8 cellular contexts compared by ENCODE assay signal in the genomic region with DNA sequence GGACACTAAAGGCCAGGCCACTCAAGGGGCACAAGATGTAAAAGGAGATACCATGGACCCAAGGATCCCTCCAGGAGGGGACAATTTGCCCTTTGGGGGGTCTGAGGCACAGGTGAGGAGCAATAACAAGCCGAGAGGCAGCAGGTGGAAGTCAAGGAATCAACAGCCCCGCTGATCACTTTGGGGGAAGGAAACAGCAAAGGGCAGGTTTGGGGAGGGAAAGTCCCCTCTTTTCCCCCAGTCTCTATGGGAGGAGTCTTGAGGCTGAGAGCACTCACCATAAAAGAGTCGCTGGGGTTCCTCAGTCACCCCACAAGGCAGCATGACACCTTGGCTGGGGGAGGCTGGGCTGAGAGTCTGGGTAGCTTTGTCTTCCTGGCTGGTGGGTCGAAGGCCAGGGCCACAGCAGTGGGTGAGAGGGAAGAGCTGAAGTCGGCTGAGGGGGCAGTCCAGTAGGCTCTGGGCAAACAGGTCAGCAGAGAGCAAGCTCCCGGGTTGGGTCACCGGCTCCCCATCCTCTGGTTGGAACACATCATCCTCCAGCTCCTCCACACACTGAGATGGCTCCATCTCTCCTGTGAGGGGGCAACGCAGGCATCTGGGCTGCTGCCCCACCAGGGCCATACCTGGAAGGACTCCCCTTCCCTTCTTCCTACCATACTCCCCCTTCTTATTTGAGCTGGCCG. TPM values are rescaled to one million over a fixed set of nuclear protein-coding genes. Genes with fewer than 3 reads are reported as not detected.
A peak's percentile ranks its signal among the peaks of the same experiment; 100 is the strongest.
DNase-seq lines count a peak whose midpoint lies in the region; ATAC-seq and TF ChIP-seq lines count a peak whose summit lies in the region.

No MANE protein-coding gene starts in this region.

- peaks cover 13% of the 10 kb centered on the region; the same call in 2 of the 3 replicates for H3K36me3 Mint-ChIP-seq in GM23338 (ENCODE audit: low read depth)
- no peaks in the 10 kb centered on the region for H3K36me3 Mint-ChIP-seq in activated T-cell treated with anti-CD3 and anti-CD28 coated beads, Interleukin-2, amount 50 U/mL, for 72 hours (ENCODE audit: insufficient read depth in 2 of 2)
- H3K36me3 Mint-ChIP-seq in nephron progenitor cell (ENCODE audit: low read depth): peaks cover 30% of the 10 kb centered on the region

- peak overlapping the region; percentile 90 to 100 (median 98) for H3K4me2 ChIP-seq in BLaER1 treated with 17β-estradiol and CSF1 and Interleukin-3, amounts not matched to agents 10 nM and 100 nM
- H3K4me2 ChIP-seq in GM23338: peak overlapping the region; percentile 74

- no peak overlapping the region for H2AFZ ChIP-seq in GM23338

- H3K9ac ChIP-seq in BLaER1 treated with 17β-estradiol and CSF1 and Interleukin-3, amounts not matched to agents 10 nM and 100 nM: peak overlapping the region; percentile 86 to 93 (median 89)

- H3K4me1 Mint-ChIP-seq in GM23338 (peaks cover 73% of the 10 kb centered on the region), nephron progenitor cell (peaks cover 92% of the 10 kb centered on the region)
- H3K4me1 Mint-ChIP-seq in activated T-cell treated with anti-CD3 and anti-CD28 coated beads, Interleukin-2, amount 50 U/mL, for 72 hours (ENCODE audit: low read depth): peaks cover 65% of the 10 kb centered on the region

- H3K27ac Mint-ChIP-seq in GM23338 (no peak overlapping the region; the same call in 1 of the 2 replicates), nephron progenitor cell (peak overlapping the region; percentile 66)
- H3K27ac Mint-ChIP-seq in activated T-cell treated with anti-CD3 and anti-CD28 coated beads, Interleukin-2, amount 50 U/mL, for 72 hours: peak overlapping the region; percentile 79

- peaks cover 24% of the 10 kb centered on the region for H3F3A ChIP-seq in GM23338 (replicated peaks; ENCODE audit: low read depth)

- H3K27me3 ChIP-seq in BLaER1 treated with 17β-estradiol and CSF1 and Interleukin-3, amounts not matched to agents 10 nM and 100 nM: no peaks in the 10 kb centered on the region
- 0 out of 2 replicates have a peak, but pooled peaks cover 5% of the 10 kb centered on the region for H3K27me3 ChIP-seq in GM23338 (ENCODE audit: insufficient read depth)

- H3K4me3 ChIP-seq in BLaER1 treated with 17β-estradiol and CSF1 and Interleukin-3, amounts not matched to agents 10 nM and 100 nM: peak overlapping the region in 9 of 10 experiments; percentile 79 to 99 (median 97); a peak in 17 of 20 replicates
- peak overlapping the region; percentile 17; the same call in 1 of the 2 replicates for H3K4me3 ChIP-seq in GM23338

- no peaks in the 10 kb centered on the region for H3K9me3 ChIP-seq in BLaER1 treated with 17β-estradiol and CSF1 and Interleukin-3, amounts not matched to agents 10 nM and 100 nM (replicated peaks in 1 of 11)

- DNase-seq in GM23338 (ENCODE audit: low spot score) (no peak), nephron progenitor cell (no peak), NCI-H1417 (lab: John Stamatoyannopoulos, UW) (no peak), G401 (ENCODE audit: low spot score) (no peak), glomerular visceral epithelial cell (ENCODE audit: extremely low spot score) (no peak)
- DNase-seq in activated T-cell treated with anti-CD3 and anti-CD28 coated beads, Interleukin-2, amount 50 U/mL, for 72 hours: peak; percentile 54 to 57

- H3K4me3 Mint-ChIP-seq in GM23338 (peak overlapping the region; percentile 31; the same call in 1 of the 3 replicates), nephron progenitor cell (peak overlapping the region; percentile 92)
- H3K4me3 Mint-ChIP-seq in activated T-cell treated with anti-CD3 and anti-CD28 coated beads, Interleukin-2, amount 50 U/mL, for 72 hours: peak overlapping the region; percentile 90 to 95

- peaks cover 0 to 52% (median 43%) of the 10 kb centered on the region in 11 experiments; a peak in 18 of 22 replicates for H3K36me3 ChIP-seq in BLaER1 treated with 17β-estradiol and CSF1 and Interleukin-3, amounts not matched to agents 10 nM and 100 nM
- no peaks in the 10 kb centered on the region for H3K36me3 ChIP-seq in GM23338 (ENCODE audit: insufficient read depth)

- H3K27ac ChIP-seq in BLaER1 treated with 17β-estradiol and CSF1 and Interleukin-3, amounts not matched to agents 10 nM and 100 nM: peak overlapping the region; percentile 79 to 94 (median 91)
- peak overlapping the region; percentile 56; the same call in 1 of the 2 replicates for H3K27ac ChIP-seq in GM23338 (ENCODE audit: low read depth)

- in situ Hi-C loops in G401 (cut with HindIII; ENCODE audit: low sequenced_read_pairs): no loop called here

- TF ChIP-seq CTCF in GM23338 (conservative IDR thresholded peaks at IDR 0.05; ENCODE audit: low read depth in 2 of 2) (no peak), nephron progenitor cell (IDR thresholded peaks at IDR 0.05) (no peak)

- peaks cover 0 to 47% (median 0%) of the 10 kb centered on the region in 11 experiments; a peak in 2 of 22 replicates for H4K20me1 ChIP-seq in BLaER1 treated with 17β-estradiol and CSF1 and Interleukin-3, amounts not matched to agents 10 nM and 100 nM
- 0 out of 2 replicates have a peak, but pooled peaks cover 6% of the 10 kb centered on the region for H4K20me1 ChIP-seq in GM23338 (replicated peaks; ENCODE audit: insufficient read depth)

- ATAC-seq in GM23338: no peak
- peak; percentile 30 to 32 for ATAC-seq in activated T-cell treated with anti-CD3 and anti-CD28 coated beads, Interleukin-2, amount 50 U/mL, for 72 hours (replicated peaks in 1 of 2)
- no peak for ATAC-seq in HG03175 (IDR thresholded peaks at IDR 0.05; ENCODE audit: unreplicated experiment)

- H3K79me2 ChIP-seq in GM23338 (replicated peaks; ENCODE audit: insufficient read depth): no peaks in the 10 kb centered on the region; the same call in 1 of the 2 replicates

- no peaks in the 10 kb centered on the region for H3K9me2 ChIP-seq in GM23338 (ENCODE audit: insufficient read depth)

- H3K27me3 Mint-ChIP-seq in GM23338 (ENCODE audit: insufficient read depth, low read depth, poor library complexity): peaks cover 33% of the 10 kb centered on the region
- H3K27me3 Mint-ChIP-seq in activated T-cell treated with anti-CD3 and anti-CD28 coated beads, Interleukin-2, amount 50 U/mL, for 72 hours (ENCODE audit: low read depth): no peaks in the 10 kb centered on the region
- H3K27me3 Mint-ChIP-seq in nephron progenitor cell (ENCODE audit: low read depth, poor library complexity): no peaks in the 10 kb centered on the region

- H3K4me1 ChIP-seq in BLaER1 treated with 17β-estradiol and CSF1 and Interleukin-3, amounts not matched to agents 10 nM and 100 nM: peaks cover 72 to 90% (median 86%) of the 10 kb centered on the region in 10 experiments
- peaks cover 69% of the 10 kb centered on the region for H3K4me1 ChIP-seq in GM23338 (ENCODE audit: insufficient read depth)

- H3K9me3 Mint-ChIP-seq in GM23338: no peaks in the 10 kb centered on the region
- no peaks in the 10 kb centered on the region for H3K9me3 Mint-ChIP-seq in activated T-cell treated with anti-CD3 and anti-CD28 coated beads, Interleukin-2, amount 50 U/mL, for 72 hours
- H3K9me3 Mint-ChIP-seq in nephron progenitor cell: no peaks in the 10 kb centered on the region

TF ChIP-seq in GM23338, 12 proteins besides CTCF, POLR2A, EP300 and RAD21 (continues in another document):
- TF ChIP-seq CREB1 (CRISPR knock-in tag; IDR thresholded peaks at IDR 0.05; ENCODE audit: low read depth): no peak
- TF ChIP-seq EZH2 (IDR thresholded peaks at IDR 0.05; ENCODE audit: low read depth, unreplicated experiment): no peak
- no peak for TF ChIP-seq EZH2phosphoT487 (IDR thresholded peaks at IDR 0.05; ENCODE audit: unreplicated experiment)
- no peak for TF ChIP-seq NANOG (IDR thresholded peaks at IDR 0.05; ENCODE audit: borderline replicate concordance)
- no peak for TF ChIP-seq ZNF114 (CRISPR knock-in tag; IDR thresholded peaks at IDR 0.05)
- TF ChIP-seq, protein P1, sequence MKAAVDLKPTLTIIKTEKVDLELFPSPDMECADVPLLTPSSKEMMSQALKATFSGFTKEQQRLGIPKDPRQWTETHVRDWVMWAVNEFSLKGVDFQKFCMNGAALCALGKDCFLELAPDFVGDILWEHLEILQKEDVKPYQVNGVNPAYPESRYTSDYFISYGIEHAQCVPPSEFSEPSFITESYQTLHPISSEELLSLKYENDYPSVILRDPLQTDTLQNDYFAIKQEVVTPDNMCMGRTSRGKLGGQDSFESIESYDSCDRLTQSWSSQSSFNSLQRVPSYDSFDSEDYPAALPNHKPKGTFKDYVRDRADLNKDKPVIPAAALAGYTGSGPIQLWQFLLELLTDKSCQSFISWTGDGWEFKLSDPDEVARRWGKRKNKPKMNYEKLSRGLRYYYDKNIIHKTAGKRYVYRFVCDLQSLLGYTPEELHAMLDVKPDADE (IDR thresholded peaks at IDR 0.05): no peak
- TF ChIP-seq JUNB (IDR thresholded peaks at IDR 0.05; ENCODE audit: unreplicated experiment): no peak

RNA-seq across cellular contexts. Expression of a gene that starts 3.0 kb away (rescaled TPM):
- total RNA-seq in GM23338 (2014; rRNA removed; shearing (Covaris generic)): 16.0 and 20.3 TPM in 2 replicates
- polyA plus RNA-seq in GM23338 (2016; fragmentation: Nextera tagmentation; extraction: Ambion mirVana): 2.0 and 2.5 TPM in 2 replicates
- total RNA-seq in activated T-cell treated with anti-CD3 and anti-CD28 coated beads, Interleukin-2, amount 50 U/mL, for 72 hours: 10 to 100 TPM; 23.7 to 25.9 TPM
- total RNA-seq in G401 (2014; rRNA removed; shearing (Covaris generic)): 8.1 and 14.3 TPM in 2 replicates

RNA-seq across cellular contexts. Expression of a gene that starts 55.2 kb away (rescaled TPM):
- total RNA-seq in GM23338 (2014; rRNA removed; shearing (Covaris generic)): 113 and 160 TPM in 2 replicates
- polyA plus RNA-seq in GM23338 (2016; fragmentation: Nextera tagmentation; extraction: Ambion mirVana): 69.3 and 77.7 TPM in 2 replicates
- 10 to 100 TPM; 86.5 to 91.2 TPM for total RNA-seq in activated T-cell treated with anti-CD3 and anti-CD28 coated beads, Interleukin-2, amount 50 U/mL, for 72 hours
- total RNA-seq in G401 (2014; rRNA removed; shearing (Covaris generic)): 64.4 and 86.8 TPM in 2 replicates

Comparison
In these comparisons a context has a peak if more than half of its experiments do, and no peak if none do; other contexts are left out.
1. ATAC-seq: peak in activated T-cell treated with anti-CD3 and anti-CD28 coated beads, Interleukin-2, amount 50 U/mL, for 72 hours (2 of 2); none in GM23338 (single experiment) and HG03175 (single experiment).
2. DNase-seq: peak in activated T-cell treated with anti-CD3 and anti-CD28 coated beads, Interleukin-2, amount 50 U/mL, for 72 hours (2 of 2); none in GM23338 (single experiment), nephron progenitor cell (single experiment), NCI-H1417 (0 of 3), G401 (single experiment) and glomerular visceral epithelial cell (single experiment).
3. H3K4me3 Mint-ChIP-seq: peak in every context shown above with its lines; median percentile 92 in activated T-cell treated with anti-CD3 and anti-CD28 coated beads, Interleukin-2, amount 50 U/mL, for 72 hours; 92 in nephron progenitor cell; 31 in GM23338.